8 cellular contexts compared by ENCODE assay signal in the genomic region with DNA sequence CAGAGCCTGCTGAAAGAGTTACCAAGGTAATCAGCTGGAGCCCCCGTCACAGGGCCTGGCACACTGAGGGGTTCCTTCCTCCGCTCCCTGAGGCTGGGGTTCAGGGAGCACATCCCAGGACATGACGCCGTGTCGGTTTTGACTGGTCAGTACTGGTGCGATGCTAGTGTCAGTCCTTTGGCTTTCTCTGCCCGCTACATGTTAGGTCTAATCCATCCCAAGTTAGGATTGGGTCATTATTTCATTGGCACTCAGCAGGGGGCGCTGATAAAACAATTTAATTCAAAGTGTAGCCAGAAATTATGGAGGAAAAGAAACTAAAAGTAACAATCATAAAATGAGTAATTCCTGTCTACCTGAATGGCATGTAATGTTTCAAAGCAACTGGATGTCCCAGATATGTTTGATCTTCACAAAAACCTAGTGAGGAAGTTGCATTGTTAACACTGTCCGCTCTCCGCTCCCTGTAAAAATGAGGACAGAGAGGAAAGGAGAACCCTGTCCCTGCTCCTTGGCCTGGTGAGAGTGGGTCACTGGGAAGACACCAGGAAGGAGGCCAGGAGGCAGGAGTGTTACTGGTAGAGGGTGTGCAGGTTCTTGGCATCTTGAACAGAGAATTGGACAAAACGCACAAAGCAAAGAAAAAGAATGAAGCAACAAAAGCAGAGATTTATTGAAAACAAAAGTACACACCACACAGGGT. TPM values are rescaled to one million over a fixed set of nuclear protein-coding genes. Genes with fewer than 3 reads are reported as not detected.
DNase-seq lines count a peak whose midpoint lies in the region; ATAC-seq and TF ChIP-seq lines count a peak whose summit lies in the region.

No MANE protein-coding gene starts in this region.

- no peak overlapping the region for H3K4me3 ChIP-seq in spleen

- H3K27ac ChIP-seq in spleen: peak overlapping the region in 4 of 8 donors; percentile 46 to 63 (median 52)

- WGBS in spleen, 5 donors: 68 to 77% (median 72%) methylated on average over 11 of the region's 11 CpGs

- H3K9me3 ChIP-seq in spleen: peaks cover 0 to 15% (median 12%) of the 10 kb centered on the region in 8 donors

- ATAC-seq in GM21737 (IDR thresholded peaks at IDR 0.05; ENCODE audit: unreplicated experiment) (no peak), GM18861 (IDR thresholded peaks at IDR 0.05; ENCODE audit: unreplicated experiment) (no peak), HG02798 (IDR thresholded peaks at IDR 0.05; ENCODE audit: poor library complexity, unreplicated experiment) (no peak)

- CTCF ChIA-PET in activated CD4-positive, alpha-beta memory T cell treated with anti-CD3 and anti-CD28 coated beads for 36 hours (lab: Charles Lee): interaction anchor here (0.6 to 8.3 kb wide), 6 partner anchors 50 to 281 kb away, joined by 3 to 132 read pairs (median 16); no protein-coding TSS in a partner anchor

- peak; percentile 78 for TF ChIP-seq CTCF in CD14-positive monocyte (IDR thresholded peaks at IDR 0.05)
- TF ChIP-seq CTCF in LNCAP (IDR thresholded peaks at IDR 0.05): peak; percentile 73
- peak in 10 of 11 experiments; percentile 25 to 77 (median 62) for TF ChIP-seq CTCF in spleen (IDR thresholded peaks at IDR 0.05 in 8 of 11, conservative IDR thresholded peaks at IDR 0.05 in 3 of 11)

- no peaks in the 10 kb centered on the region for H3K36me3 ChIP-seq in spleen

- peak; percentile 39 for DNase-seq in CD14-positive monocyte (ENCODE audit: low spot score)
- peak; percentile 70 for DNase-seq in activated CD4-positive, alpha-beta memory T cell treated with anti-CD3 and anti-CD28 coated beads for 36 hours
- DNase-seq in globus pallidus (ENCODE audit: low spot score): peak; percentile 31
- DNase-seq in spleen: peak; percentile 65

- peaks cover 0 to 23% (median 14%) of the 10 kb centered on the region in 6 donors for H3K4me1 ChIP-seq in spleen

- POLR2A ChIA-PET in activated CD4-positive, alpha-beta memory T cell treated with anti-CD3 and anti-CD28 coated beads for 36 hours (lab: Charles Lee): no interaction called here

- intact Hi-C loops in CD14-positive monocyte (cut with micrococcal nuclease): loop anchor here in 1 of 2 donors (10.0 kb wide), 1 partner anchor 54 kb away; the partner anchor contains the start of gene ACER3
- intact Hi-C loops in activated CD4-positive, alpha-beta memory T cell treated with anti-CD3 and anti-CD28 coated beads for 36 hours (cut with micrococcal nuclease): loop anchor here (1.0 to 5.0 kb wide), 3 partner anchors 50 to 282 kb away; partner anchors contain the start of gene ACER3
- intact Hi-C loops in spleen (cut with DNase I; ENCODE audit: low total_unique reads): loop anchor here (5.0 kb wide), 1 partner anchor 112 kb away; no protein-coding TSS in a partner anchor

- H3K27me3 ChIP-seq in spleen (replicated peaks in 1 of 7): peaks cover 0 to 19% (median 0%) of the 10 kb centered on the region in 7 donors

- peaks cover 0 to 1% of the 10 kb centered on the region in 2 donors for H3K36me3 Mint-ChIP-seq in CD14-positive monocyte
- H3K36me3 Mint-ChIP-seq in activated CD4-positive, alpha-beta memory T cell treated with anti-CD3 and anti-CD28 coated beads for 36 hours: peaks cover under 1% of the 10 kb centered on the region

- peaks cover 5 to 16% (median 12%) of the 10 kb centered on the region in 7 donors for H3K9me3 Mint-ChIP-seq in CD14-positive monocyte
- peaks cover 7% of the 10 kb centered on the region for H3K9me3 Mint-ChIP-seq in activated CD4-positive, alpha-beta memory T cell treated with anti-CD3 and anti-CD28 coated beads for 36 hours

- TF ChIP-seq POLR2A in spleen (IDR thresholded peaks at IDR 0.05): no peak

- H3K27me3 Mint-ChIP-seq in CD14-positive monocyte (ENCODE audit: low read depth in 3 of 3): peaks cover 0 to 19% (median 9%) of the 10 kb centered on the region in 3 donors
- H3K27me3 Mint-ChIP-seq in activated CD4-positive, alpha-beta memory T cell treated with anti-CD3 and anti-CD28 coated beads for 36 hours: peaks cover 25% of the 10 kb centered on the region

- H3K4me3 Mint-ChIP-seq in CD14-positive monocyte: peak overlapping the region in 1 of 2 donors; percentile 47
- no peak overlapping the region for H3K4me3 Mint-ChIP-seq in activated CD4-positive, alpha-beta memory T cell treated with anti-CD3 and anti-CD28 coated beads for 36 hours

- peaks cover 12% of the 10 kb centered on the region for H3K4me1 Mint-ChIP-seq in CD14-positive monocyte
- H3K4me1 Mint-ChIP-seq in activated CD4-positive, alpha-beta memory T cell treated with anti-CD3 and anti-CD28 coated beads for 36 hours (ENCODE audit: low read depth): peaks cover 8% of the 10 kb centered on the region

- H3K27ac Mint-ChIP-seq in CD14-positive monocyte: peak overlapping the region in 3 of 7 donors; percentile 0 to 73 (median 37)
- H3K27ac Mint-ChIP-seq in activated CD4-positive, alpha-beta memory T cell treated with anti-CD3 and anti-CD28 coated beads for 36 hours: peak overlapping the region; percentile 30

RNA-seq across cellular contexts. Expression of gene TSKU, which starts 27.1 kb away (rescaled TPM):
- polyA plus RNA-seq in CD14-positive monocyte: not detected
- 1 to 10 TPM; 3.8 to 3.9 TPM for total RNA-seq in activated CD4-positive, alpha-beta memory T cell treated with anti-CD3 and anti-CD28 coated beads for 36 hours
- 10 to 100 TPM in 6 of 7 donors, 1 to 10 TPM in 1; 9.4 to 18.6 (median 13.1) TPM for total RNA-seq in spleen
- 1 to 10 TPM; 1.1 to 5.7 (median 1.8) TPM for polyA plus RNA-seq in spleen

RNA-seq across cellular contexts. Expression of gene ACER3, which starts 50.4 kb away (rescaled TPM):
- 10 to 100 TPM; 22.9 to 45.4 TPM for polyA plus RNA-seq in CD14-positive monocyte
- total RNA-seq in activated CD4-positive, alpha-beta memory T cell treated with anti-CD3 and anti-CD28 coated beads for 36 hours: 10 to 100 TPM; 10.5 to 10.9 TPM
- total RNA-seq in spleen: 10 to 100 TPM; 24.8 to 52.2 (median 35.7) TPM
- polyA plus RNA-seq in spleen: 1 to 10 TPM; 2.9 to 3.7 (median 2.9) TPM
